In genomic region chr5:16076657-16077056, GRCh38 we compare ENCODE assay signal across 15 cellular contexts.
DNase-seq lines count a peak whose midpoint lies in the region; ATAC-seq and TF ChIP-seq lines count a peak whose summit lies in the region.
"Had no signal": no experiment of that assay in that cellular context is flagged by ENCODE, and none has a peak within 500 bp of the region (broad histone marks: within the 10 kb centered on the region; RNA-seq: fewer than 3 reads in every experiment).

No MANE protein-coding gene starts in this region.

- intact Hi-C loops in left ventricle myocardium superior (cut with micrococcal nuclease), result no loop called here
- intact Hi-C loops in heart left ventricle (cut with DNase I), result no loop called here

- H3K9me3 ChIP-seq in heart left ventricle (no peaks in the 10 kb centered on the region), MG63 (no peaks in the 10 kb centered on the region), smooth muscle cell (replicated peaks; ENCODE audit: low read depth) (no peaks in the 10 kb centered on the region)
- H3K9me3 ChIP-seq: HAP-1 had no signal

- H3K9me3 Mint-ChIP-seq in WTC11, result peaks cover 5% of the 10 kb centered on the region

- no peak overlapping the region for H3K27ac Mint-ChIP-seq in WTC11
- H3K27ac Mint-ChIP-seq: B cell; CD4-positive, alpha-beta memory T cell; IgD-negative memory B cell had no signal

- no peaks in the 10 kb centered on the region for H3K79me2 ChIP-seq in smooth muscle cell (ENCODE audit: low read depth)

- POLR2A ChIA-PET in WTC11 (lab: Charles Lee), result no interaction called here

- H4K20me1 ChIP-seq in smooth muscle cell (ENCODE audit: low read depth), result no peaks in the 10 kb centered on the region

- no peaks in the 10 kb centered on the region for H3K27me3 ChIP-seq in heart left ventricle
- H3K27me3 ChIP-seq in MG63, result no peaks in the 10 kb centered on the region
- H3K27me3 ChIP-seq in smooth muscle cell (ENCODE audit: low read depth), result no peaks in the 10 kb centered on the region
- H3K27me3 ChIP-seq in foreskin keratinocyte, result no peaks in the 10 kb centered on the region

- WGBS in heart left ventricle, 4 donors, result 57 to 64% (median 59%) methylated on average over 7 of the region's 7 CpGs
- 95% methylated on average over 7 of the region's 7 CpGs for WGBS in smooth muscle cell (ENCODE audit: low lambda C conversion rate)

- DNase-seq in left ventricle myocardium superior (no peak), heart left ventricle (no peak), MG63 (peak; percentile 17), WTC11 (ENCODE audit: low spot score) (no peak), NCI-H526 (lab: John Stamatoyannopoulos, UW) (no peak), smooth muscle cell (lab: John Stamatoyannopoulos, UW; ENCODE audit: unreplicated experiment) (no peak), foreskin keratinocyte (no peak)
- DNase-seq: ACHN; CD4-positive, alpha-beta memory T cell; GOT3; KG1 had no signal

- no peak overlapping the region for H3K4me2 ChIP-seq in smooth muscle cell

- H3K4me3 Mint-ChIP-seq in WTC11, result no peak overlapping the region
- H3K4me3 Mint-ChIP-seq: B cell; CD4-positive, alpha-beta memory T cell; IgD-negative memory B cell had no signal

- no peak overlapping the region for H2AFZ ChIP-seq in smooth muscle cell (ENCODE audit: low read depth)

- H3F3A ChIP-seq in smooth muscle cell (ENCODE audit: low read depth), result no peaks in the 10 kb centered on the region

- H3K27ac ChIP-seq in heart left ventricle (no peak overlapping the region), smooth muscle cell (ENCODE audit: low read depth) (no peak overlapping the region), foreskin keratinocyte (no peak overlapping the region)
- H3K27ac ChIP-seq: C4-2B had no signal

- no peak for TF ChIP-seq CTCF in heart left ventricle (IDR thresholded peaks at IDR 0.05)
- TF ChIP-seq CTCF in WTC11 (IDR thresholded peaks at IDR 0.05), result no peak
- TF ChIP-seq CTCF in smooth muscle cell (IDR thresholded peaks at IDR 0.05; ENCODE audit: borderline replicate concordance, insufficient read depth, poor library complexity, severe bottlenecking), result no peak
- TF ChIP-seq CTCF in foreskin keratinocyte (conservative IDR thresholded peaks at IDR 0.05), result no peak

- H3K27me3 Mint-ChIP-seq in WTC11 (ENCODE audit: low read depth), result no peaks in the 10 kb centered on the region
- H3K27me3 Mint-ChIP-seq: B cell, IgD-negative memory B cell had no signal

- H3K36me3 ChIP-seq in heart left ventricle, result no peaks in the 10 kb centered on the region
- no peaks in the 10 kb centered on the region for H3K36me3 ChIP-seq in MG63
- H3K36me3 ChIP-seq in smooth muscle cell (ENCODE audit: low read depth), result no peaks in the 10 kb centered on the region
- H3K36me3 ChIP-seq: HAP-1 had no signal

- H3K4me1 ChIP-seq in heart left ventricle (peaks cover 0 to 15% (median 0%) of the 10 kb centered on the region in 12 donors), smooth muscle cell (ENCODE audit: low read depth) (peaks cover 4% of the 10 kb centered on the region), foreskin keratinocyte (no peaks in the 10 kb centered on the region)
- H3K4me1 ChIP-seq: HAP-1 had no signal

- H3K4me3 ChIP-seq in heart left ventricle (no peak overlapping the region), MG63 (no peak overlapping the region), smooth muscle cell (no peak overlapping the region)
- H3K4me3 ChIP-seq: HAP-1 had no signal

- no peaks in the 10 kb centered on the region for H3K36me3 Mint-ChIP-seq in WTC11
- H3K36me3 Mint-ChIP-seq: CD4-positive, alpha-beta memory T cell; IgD-negative memory B cell had no signal

- 0 out of 2 replicates have a peak, but pooled peaks cover 3% of the 10 kb centered on the region for H3K4me1 Mint-ChIP-seq in WTC11
- H3K4me1 Mint-ChIP-seq: B cell; CD4-positive, alpha-beta memory T cell had no signal

- CTCF ChIA-PET in WTC11 (lab: Charles Lee), result no interaction called here

- H3K9ac ChIP-seq in smooth muscle cell (ENCODE audit: low read depth), result no peak overlapping the region

- TF ChIP-seq POLR2A in heart left ventricle (IDR thresholded peaks at IDR 0.05), result no peak

- peak; percentile 17 for ATAC-seq in left ventricle myocardium superior
- ATAC-seq in heart left ventricle, result no peak
- peak; percentile 43 for ATAC-seq in WTC11
- ATAC-seq in foreskin keratinocyte, result no peak

TF ChIP-seq in WTC11, 78 proteins besides CTCF, POLR2A, EP300 and RAD21:
- no peak for TF ChIP-seq MLX (CRISPR knock-in tag; IDR thresholded peaks at IDR 0.05)
- no peak for TF ChIP-seq ETV6 (CRISPR knock-in tag; IDR thresholded peaks at IDR 0.05)
- TF ChIP-seq ZNF138 (CRISPR knock-in tag; conservative IDR thresholded peaks at IDR 0.05), result no peak
- no peak for TF ChIP-seq FOXJ3 (CRISPR knock-in tag; IDR thresholded peaks at IDR 0.05; ENCODE audit: borderline replicate concordance)
- TF ChIP-seq MAX (CRISPR knock-in tag; IDR thresholded peaks at IDR 0.05), result no peak
- no peak for TF ChIP-seq TEAD1 (CRISPR knock-in tag; IDR thresholded peaks at IDR 0.05)
- no peak for TF ChIP-seq E2F4 (CRISPR knock-in tag; IDR thresholded peaks at IDR 0.05; ENCODE audit: borderline replicate concordance, low read depth)
- TF ChIP-seq TCF7 (CRISPR knock-in tag; IDR thresholded peaks at IDR 0.05; ENCODE audit: low read depth), result no peak
- no peak for TF ChIP-seq USF2 (CRISPR knock-in tag; IDR thresholded peaks at IDR 0.05)
- TF ChIP-seq PRRX2 (CRISPR knock-in tag; IDR thresholded peaks at IDR 0.05), result no peak
- TF ChIP-seq ZSCAN18 (CRISPR knock-in tag; IDR thresholded peaks at IDR 0.05), result no peak
- no peak for TF ChIP-seq NR3C1 (CRISPR knock-in tag; conservative IDR thresholded peaks at IDR 0.05; ENCODE audit: low read depth)
- no peak for TF ChIP-seq OVOL2 (CRISPR knock-in tag; IDR thresholded peaks at IDR 0.05; ENCODE audit: borderline replicate concordance)
- TF ChIP-seq IRF1 (CRISPR knock-in tag; IDR thresholded peaks at IDR 0.05), result no peak
- no peak for TF ChIP-seq ZBTB43 (CRISPR knock-in tag; IDR thresholded peaks at IDR 0.05)
- TF ChIP-seq ZNF423 (CRISPR knock-in tag; IDR thresholded peaks at IDR 0.05), result no peak
- no peak for TF ChIP-seq CREM (CRISPR knock-in tag; IDR thresholded peaks at IDR 0.05)

Comparison
In these comparisons a context has a peak if more than half of its experiments do, and no peak if none do; other contexts are left out.
1. ATAC-seq: peak in left ventricle myocardium superior (single experiment) and WTC11 (single experiment); none in heart left ventricle (0 of 4) and foreskin keratinocyte (single experiment).